In the genomic region with DNA sequence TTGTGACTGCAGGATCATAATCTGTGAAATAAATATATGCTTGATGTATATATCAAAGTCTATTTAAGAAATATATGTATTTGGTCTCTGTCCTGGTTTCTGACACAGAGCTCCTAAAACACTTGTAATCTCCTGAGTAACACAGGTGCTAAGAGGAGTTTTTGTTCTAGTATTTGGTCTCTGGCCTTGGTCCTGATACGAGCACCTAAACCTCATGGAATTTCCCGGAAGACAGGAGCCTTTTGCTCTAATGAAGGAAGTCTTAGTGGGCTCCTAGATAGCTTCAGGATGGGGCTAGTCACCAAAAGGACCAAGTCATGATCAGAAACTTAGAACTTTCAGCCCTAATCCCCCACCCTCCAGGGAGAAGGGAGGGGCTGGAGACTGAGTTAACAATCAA, we compare ENCODE assay signal across 26 cellular contexts. TPM values are rescaled to one million over a fixed set of nuclear protein-coding genes. Genes with fewer than 3 reads are reported as not detected.
"Had no signal": no experiment of that assay in that cellular context is flagged by ENCODE, and none has a peak within 500 bp of the region (broad histone marks: within the 10 kb centered on the region; RNA-seq: fewer than 3 reads in every experiment).

No MANE protein-coding gene starts in this region.

- DNase-seq: activated CD4-positive, alpha-beta T cell treated with anti-CD3 and anti-CD28 coated beads for 4 hours; activated CD4-positive, alpha-beta T cell treated with anti-CD3 and anti-CD28 coated beads, Interleukin-2, amount 50 U/mL, for 4 hours; activated naive CD4-positive, alpha-beta T cell; activated T-cell treated with anti-CD3 and anti-CD28 coated beads for 4 hours; activated T-cell treated with anti-CD3 and anti-CD28 coated beads, Interleukin-2, amount 50 U/mL, for 72 hours; anterior cingulate cortex; body of pancreas; dermis blood vessel endothelial cell; effector CD4-positive, alpha-beta T cell; gastrocnemius medialis; head of caudate nucleus; hippocampal formation; kidney glomerular epithelial cell; left lung; stimulated activated CD4-positive, alpha-beta T cell treated with anti-CD3 and anti-CD28 coated beads, Interleukin-12 subunit alpha, Interleukin-12 subunit beta, amount 100 ng/mL, for 4 hours; stimulated activated CD4-positive, alpha-beta T cell treated with anti-CD3 and anti-CD28 coated beads, Interleukin-4, amount 100 ng/mL, for 1 hour; stimulated activated naive CD8-positive, alpha-beta T cell treated with anti-CD3 and anti-CD28 coated beads, Interleukin-15, Interleukin-2, amounts not matched to agents 100 U/mL and 50 U/mL, for 24 hours; testis; transverse colon had no signal

- FAIRE-seq: colon, endometrium had no signal

- H3K27ac ChIP-seq: body of pancreas, gastrocnemius medialis, left lung, neutrophil, skin epidermis, testis, transverse colon had no signal

- H3K9me3 ChIP-seq: body of pancreas, gastrocnemius medialis, left lung, neutrophil, testis, transverse colon had no signal

- H3K27me3 ChIP-seq: body of pancreas, gastrocnemius medialis, left lung, neutrophil, testis, transverse colon had no signal

- H3K4me3 ChIP-seq: body of pancreas, gastrocnemius medialis, left lung, lung, skin epidermis, testis, transverse colon had no signal

- H3K4me1 ChIP-seq: body of pancreas, testis had no signal

- ATAC-seq: activated T-cell treated with anti-CD3 and anti-CD28 coated beads, Interleukin-2, amount 50 U/mL, for 72 hours; body of pancreas; gastrocnemius medialis; left lung; sciatic nerve; stimulated activated naive CD8-positive, alpha-beta T cell treated with anti-CD3 and anti-CD28 coated beads, Interleukin-15, Interleukin-2, amounts not matched to agents 100 U/mL and 50 U/mL, for 24 hours had no signal

RNA-seq across cellular contexts. Expression of a gene that starts 19.2 kb away (rescaled TPM):
- total RNA-seq: dermis blood vessel endothelial cell, epithelial cell of proximal tubule had no signal

RNA-seq across cellular contexts. Expression of a gene that starts 23.5 kb away (rescaled TPM):
- total RNA-seq: epithelial cell of proximal tubule had no signal

RNA-seq across cellular contexts. Expression of a gene that starts 59.4 kb away (rescaled TPM):
- total RNA-seq: activated T-cell treated with anti-CD3 and anti-CD28 coated beads, Interleukin-2, amount 50 U/mL, for 72 hours; epithelial cell of proximal tubule had no signal
